ENCODE assay signal across 7 cellular contexts in genomic region chr5:128082551-128083032, GRCh38. TPM values are rescaled to one million over a fixed set of nuclear protein-coding genes. Genes with fewer than 3 reads are reported as not detected.
DNase-seq lines count a peak whose midpoint lies in the region; ATAC-seq and TF ChIP-seq lines count a peak whose summit lies in the region.

No MANE protein-coding gene starts in this region.

- H3K79me2 ChIP-seq in hepatocyte (peaks cover 53% of the 10 kb centered on the region), smooth muscle cell (ENCODE audit: low read depth) (peaks cover 25% of the 10 kb centered on the region)

- peaks cover 53% of the 10 kb centered on the region for H3K4me1 Mint-ChIP-seq in activated CD8-positive, alpha-beta T cell treated with anti-CD3 and anti-CD28 coated beads for 36 hours (ENCODE audit: low read depth)

- no peak for DNase-seq in activated CD8-positive, alpha-beta T cell treated with anti-CD3 and anti-CD28 coated beads for 36 hours
- no peak for DNase-seq in hepatocyte (ENCODE audit: low spot score)
- DNase-seq in smooth muscle cell (lab: John Stamatoyannopoulos, UW; ENCODE audit: unreplicated experiment): no peak
- DNase-seq in OCI-M2 (lab: John Stamatoyannopoulos, UW; ENCODE audit: unreplicated experiment): no peak
- DNase-seq in middle frontal gyrus (ENCODE audit: extremely low spot score, low spot score): no peak

- no peaks in the 10 kb centered on the region for H3K27me3 Mint-ChIP-seq in activated CD8-positive, alpha-beta T cell treated with anti-CD3 and anti-CD28 coated beads for 36 hours

- H3K27ac ChIP-seq in hepatocyte (peak overlapping the region; percentile 95), smooth muscle cell (ENCODE audit: low read depth) (peak overlapping the region; percentile 76)

- H3F3A ChIP-seq in smooth muscle cell (ENCODE audit: low read depth): no peaks in the 10 kb centered on the region

- peaks cover 19% of the 10 kb centered on the region for H3K36me3 Mint-ChIP-seq in activated CD8-positive, alpha-beta T cell treated with anti-CD3 and anti-CD28 coated beads for 36 hours (ENCODE audit: low read depth)

- H2AFZ ChIP-seq in hepatocyte: peak overlapping the region; percentile 99
- H2AFZ ChIP-seq in smooth muscle cell (ENCODE audit: low read depth): peak overlapping the region; percentile 67

- peak overlapping the region; percentile 85 for H3K4me3 Mint-ChIP-seq in activated CD8-positive, alpha-beta T cell treated with anti-CD3 and anti-CD28 coated beads for 36 hours

- CTCF ChIA-PET in activated CD8-positive, alpha-beta T cell treated with anti-CD3 and anti-CD28 coated beads for 36 hours (lab: Charles Lee): interaction anchor here (1.3 to 1.4 kb wide), 2 partner anchors 10 to 14 kb away, joined by 3 to 4 read pairs; no protein-coding TSS in a partner anchor

- H3K4me2 ChIP-seq in hepatocyte (peak overlapping the region; percentile 93), smooth muscle cell (peak overlapping the region; percentile 84)

- H3K9me3 ChIP-seq in hepatocyte (ENCODE audit: low read depth) (no peaks in the 10 kb centered on the region), smooth muscle cell (replicated peaks; ENCODE audit: low read depth) (no peaks in the 10 kb centered on the region)

- peak overlapping the region; percentile 26 for H3K9ac ChIP-seq in smooth muscle cell (ENCODE audit: low read depth)

- intact Hi-C loops in activated CD8-positive, alpha-beta T cell treated with anti-CD3 and anti-CD28 coated beads for 36 hours (cut with micrococcal nuclease): no loop called here

- POLR2A ChIA-PET in activated CD8-positive, alpha-beta T cell treated with anti-CD3 and anti-CD28 coated beads for 36 hours (lab: Charles Lee): interaction anchor here (0.7 to 0.9 kb wide), 6 partner anchors 10 to 1036 kb away, joined by 3 read pairs; no protein-coding TSS in a partner anchor

- TF ChIP-seq CTCF in activated CD8-positive, alpha-beta T cell treated with anti-CD3 and anti-CD28 coated beads for 36 hours (IDR thresholded peaks at IDR 0.05): no peak
- TF ChIP-seq CTCF in hepatocyte (IDR thresholded peaks at IDR 0.05; ENCODE audit: poor library complexity) (no peak), smooth muscle cell (IDR thresholded peaks at IDR 0.05; ENCODE audit: borderline replicate concordance, insufficient read depth, poor library complexity, severe bottlenecking) (no peak)

- no peaks in the 10 kb centered on the region for H3K9me3 Mint-ChIP-seq in activated CD8-positive, alpha-beta T cell treated with anti-CD3 and anti-CD28 coated beads for 36 hours

- H3K27me3 ChIP-seq in hepatocyte (no peaks in the 10 kb centered on the region), smooth muscle cell (ENCODE audit: low read depth) (no peaks in the 10 kb centered on the region)

- WGBS in hepatocyte (ENCODE audit: low lambda C conversion rate, missing lambda C conversion rate): 4% methylated on average over 25 of the region's 25 CpGs
- 4% methylated on average over 25 of the region's 25 CpGs for WGBS in smooth muscle cell (ENCODE audit: low lambda C conversion rate)

- H3K4me1 ChIP-seq in hepatocyte (ENCODE audit: insufficient read depth) (peaks cover 10% of the 10 kb centered on the region), smooth muscle cell (ENCODE audit: low read depth) (peaks cover 14% of the 10 kb centered on the region)

- no peaks in the 10 kb centered on the region for H3K9me2 ChIP-seq in hepatocyte (replicated peaks; ENCODE audit: insufficient read depth)

- H4K20me1 ChIP-seq in hepatocyte (ENCODE audit: insufficient read depth, poor library complexity, severe bottlenecking) (peaks cover 20% of the 10 kb centered on the region), smooth muscle cell (ENCODE audit: low read depth) (peaks cover 15% of the 10 kb centered on the region)

- ATAC-seq in GM18867 (IDR thresholded peaks at IDR 0.05; ENCODE audit: unreplicated experiment) (peak; percentile 18), HG03045 (IDR thresholded peaks at IDR 0.05; ENCODE audit: unreplicated experiment) (peak; percentile 16)
- peak; percentile 45 for ATAC-seq in activated CD8-positive, alpha-beta T cell treated with anti-CD3 and anti-CD28 coated beads for 36 hours

- peak overlapping the region; percentile 98 for H3K4me3 ChIP-seq in hepatocyte
- peak overlapping the region; percentile 74 for H3K4me3 ChIP-seq in smooth muscle cell

- H3K36me3 ChIP-seq in hepatocyte (replicated peaks; ENCODE audit: insufficient read depth, low read depth) (no peaks in the 10 kb centered on the region), smooth muscle cell (ENCODE audit: low read depth) (no peaks in the 10 kb centered on the region)

- peak overlapping the region; percentile 95 for H3K27ac Mint-ChIP-seq in activated CD8-positive, alpha-beta T cell treated with anti-CD3 and anti-CD28 coated beads for 36 hours

RNA-seq across cellular contexts. Expression of gene SLC12A2, which starts 1.0 kb away (rescaled TPM):
- total RNA-seq in activated CD8-positive, alpha-beta T cell treated with anti-CD3 and anti-CD28 coated beads for 36 hours: 10 to 100 TPM; 11.9 to 12.4 TPM
- 62.6 and 67.1 TPM in 2 replicates for total RNA-seq in hepatocyte
- polyA plus RNA-seq in hepatocyte: 20.7 and 21.5 TPM in 2 replicates
- 17.2 and 17.8 TPM in 2 replicates for total RNA-seq in smooth muscle cell
- polyA plus RNA-seq in smooth muscle cell: 4.2 and 5.5 TPM in 2 replicates
